In the genomic region with DNA sequence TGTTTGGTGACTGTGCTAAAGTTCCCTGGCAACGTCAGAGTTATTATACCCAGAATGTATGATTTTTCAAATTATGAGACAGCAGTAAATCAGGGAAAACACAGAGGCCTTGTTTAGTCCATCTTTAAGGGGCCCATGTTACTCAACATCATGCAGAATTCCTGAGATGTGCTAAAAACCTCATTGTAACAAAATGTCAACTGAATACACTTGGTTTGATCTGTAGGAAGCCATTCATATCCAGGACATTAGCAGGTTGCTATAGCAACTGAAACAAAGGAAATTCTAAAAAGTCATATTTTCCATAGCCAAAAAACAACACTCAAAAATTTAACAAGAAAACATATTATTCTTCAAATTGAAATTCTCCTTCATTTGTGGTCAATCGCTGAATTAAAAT, we compare ENCODE assay signal across 1 cellular context.
TF ChIP-seq lines count a peak whose summit lies in the region.

No MANE protein-coding gene starts in this region.

TF ChIP-seq in GM23338, 12 proteins besides CTCF, POLR2A, EP300 and RAD21 (continued from another document):
- TF ChIP-seq ZNF462 (CRISPR knock-in tag; IDR thresholded peaks at IDR 0.05) (no peak), EZH2 (IDR thresholded peaks at IDR 0.05; ENCODE audit: low read depth, unreplicated experiment) (no peak), JUNB (IDR thresholded peaks at IDR 0.05; ENCODE audit: unreplicated experiment) (no peak), ETS1 (IDR thresholded peaks at IDR 0.05) (no peak), POLR2AphosphoS5 (IDR thresholded peaks at IDR 0.05; ENCODE audit: low read depth) (no peak), NANOG (IDR thresholded peaks at IDR 0.05; ENCODE audit: borderline replicate concordance) (no peak), STAT1 (IDR thresholded peaks at IDR 0.05; ENCODE audit: unreplicated experiment) (no peak), EZH2phosphoT487 (IDR thresholded peaks at IDR 0.05; ENCODE audit: unreplicated experiment) (no peak), ZNF114 (CRISPR knock-in tag; IDR thresholded peaks at IDR 0.05) (no peak), ZNF331 (CRISPR knock-in tag; IDR thresholded peaks at IDR 0.05; ENCODE audit: low read depth) (no peak)
